Comparison of ENCODE assay signal across 16 cellular contexts in genomic region chr1:63777286-63777685, GRCh38. TPM values are rescaled to one million over a fixed set of nuclear protein-coding genes. Genes with fewer than 3 reads are reported as not detected.
DNase-seq lines count a peak whose midpoint lies in the region; ATAC-seq and TF ChIP-seq lines count a peak whose summit lies in the region.
"Had no signal": no experiment of that assay in that cellular context is flagged by ENCODE, and none has a peak within 500 bp of the region (broad histone marks: within the 10 kb centered on the region; RNA-seq: fewer than 3 reads in every experiment).

No MANE protein-coding gene starts in this region.

- H3K36me3 Mint-ChIP-seq in Calu3 (ENCODE audit: insufficient read depth, unreplicated experiment) (peaks cover 36% of the 10 kb centered on the region), endodermal cell (ENCODE audit: low read depth) (peaks cover 8% of the 10 kb centered on the region), neural progenitor cell (no peaks in the 10 kb centered on the region)
- no peaks in the 10 kb centered on the region for H3K36me3 Mint-ChIP-seq in stimulated activated effector memory CD8-positive, alpha-beta T cell treated with anti-CD3 and anti-CD28 coated beads, Interleukin-12 subunit alpha, Interleukin-12 subunit beta, amount 100 ng/mL, for 72 hours

- no peak overlapping the region for H3K27ac Mint-ChIP-seq in Calu3 (ENCODE audit: unreplicated experiment)
- no peak overlapping the region for H3K27ac Mint-ChIP-seq in endodermal cell
- no peak overlapping the region for H3K27ac Mint-ChIP-seq in neural progenitor cell
- H3K27ac Mint-ChIP-seq in stimulated activated naive CD8-positive, alpha-beta T cell treated with anti-CD3 and anti-CD28 coated beads, Interleukin-15, amount 100 ng/mL, for 72 hours: peak overlapping the region in 1 of 2 donors; percentile 3
- H3K27ac Mint-ChIP-seq in stimulated activated effector memory CD8-positive, alpha-beta T cell treated with anti-CD3 and anti-CD28 coated beads, Interleukin-12 subunit alpha, Interleukin-12 subunit beta, amount 100 ng/mL, for 72 hours: no peak overlapping the region
- H3K27ac Mint-ChIP-seq: nephron progenitor cell had no signal

- TF ChIP-seq CTCF in Calu3 (IDR thresholded peaks at IDR 0.05; ENCODE audit: unreplicated experiment) (no peak), PC-3 (conservative IDR thresholded peaks at IDR 0.05; ENCODE audit: low read depth, low read length) (peak; percentile 54), endodermal cell (conservative IDR thresholded peaks at IDR 0.05) (peak; percentile 49), neural progenitor cell (IDR thresholded peaks at IDR 0.05) (no peak), Peyer's patch (IDR thresholded peaks at IDR 0.05) (no peak)

- DNase-seq in Calu3: no peak
- DNase-seq in PC-3: peak; percentile 29
- DNase-seq in endodermal cell: no peak
- DNase-seq in neural progenitor cell (ENCODE audit: low spot score): no peak
- no peak for DNase-seq in stimulated activated naive CD8-positive, alpha-beta T cell treated with anti-CD3 and anti-CD28 coated beads, Interleukin-15, amount 100 ng/mL, for 72 hours
- DNase-seq in DMS53 (lab: John Stamatoyannopoulos, UW): no peak
- no peak for DNase-seq in Peyer's patch
- DNase-seq in stimulated activated effector memory CD8-positive, alpha-beta T cell treated with anti-CD3 and anti-CD28 coated beads, Interleukin-12 subunit alpha, Interleukin-12 subunit beta, amount 100 ng/mL, for 72 hours (ENCODE audit: low spot score in 2 of 2): no peak
- DNase-seq: activated effector memory CD4-positive, alpha-beta T cell treated with anti-CD3 and anti-CD28 coated beads, Interleukin-2, amount 50 U/mL, for 16 hours; AML-193; amygdala; IMR-90; MV-4-11; NCI-H748 treated with DMSO at 0.1 percent for 48 hours; nephron progenitor cell had no signal

- H3K4me2 ChIP-seq in PC-3 (ENCODE audit: low read length) (peak overlapping the region; percentile 90), neural progenitor cell (peak overlapping the region; percentile 81)

- intact Hi-C loops in Calu3 (cut with micrococcal nuclease; ENCODE audit: unreplicated experiment): loop anchor here (5.0 kb wide), 1 partner anchor 160 kb away; no protein-coding TSS in a partner anchor
- intact Hi-C loops in PC-3 (cut with micrococcal nuclease): loop anchor here (5.0 to 10.0 kb wide), 2 partner anchors 45 to 268 kb away; no protein-coding TSS in a partner anchor

- H3F3A ChIP-seq in PC-3 (ENCODE audit: low read length, unreplicated experiment) (no peaks in the 10 kb centered on the region), neural progenitor cell (ENCODE audit: low read depth) (peaks cover 75% of the 10 kb centered on the region)

- peak overlapping the region; percentile 10; the same call in 1 of the 2 replicates for H3K4me3 ChIP-seq in PC-3 (ENCODE audit: low read length)
- H3K4me3 ChIP-seq in endodermal cell (ENCODE audit: low read length): peak overlapping the region; percentile 77
- no peak overlapping the region for H3K4me3 ChIP-seq in neural progenitor cell
- no peak overlapping the region for H3K4me3 ChIP-seq in Peyer's patch

- TF ChIP-seq POLR2A in Peyer's patch (IDR thresholded peaks at IDR 0.05): no peak

- H3K79me2 ChIP-seq in PC-3 (ENCODE audit: low read length) (peaks cover 77% of the 10 kb centered on the region), neural progenitor cell (ENCODE audit: low read depth) (peaks cover 80% of the 10 kb centered on the region)

- WGBS in endodermal cell (ENCODE audit: insufficient coverage in 1 of 2, insufficient read length in 1 of 2), 2 experiments: 79 to 80% methylated on average over 1 to 2 of the region's 2 CpGs

- peaks cover 30% of the 10 kb centered on the region for H3K4me1 ChIP-seq in PC-3 (ENCODE audit: insufficient read depth, low read length)
- peaks cover 23% of the 10 kb centered on the region for H3K4me1 ChIP-seq in endodermal cell (ENCODE audit: control insufficient read depth, insufficient read depth, low read length)
- peaks cover 77% of the 10 kb centered on the region for H3K4me1 ChIP-seq in neural progenitor cell
- H3K4me1 ChIP-seq in Peyer's patch: peaks cover 0 to 8% (median 5%) of the 10 kb centered on the region in 4 donors

- CTCF ChIA-PET in Calu3 (lab: Charles Lee) (interaction anchor here (1.1 to 1.2 kb wide), 2 partner anchors 86 to 143 kb away, joined by 4 read pairs; no protein-coding TSS in a partner anchor), PC-3 (lab: Charles Lee) (no interaction called here)

- POLR2A ChIA-PET in PC-3 (lab: Charles Lee; ENCODE audit: unreplicated experiment): interaction anchor here (1.0 kb wide), 1 partner anchor 86 kb away, joined by 4 read pairs; no protein-coding TSS in a partner anchor

- H3K4me1 Mint-ChIP-seq in Calu3 (ENCODE audit: low read depth, unreplicated experiment) (peaks cover 80% of the 10 kb centered on the region), endodermal cell (peaks cover 74% of the 10 kb centered on the region), neural progenitor cell (peaks cover 83% of the 10 kb centered on the region)
- H3K4me1 Mint-ChIP-seq in stimulated activated naive CD8-positive, alpha-beta T cell treated with anti-CD3 and anti-CD28 coated beads, Interleukin-15, amount 100 ng/mL, for 72 hours: peaks cover 21% of the 10 kb centered on the region
- H3K4me1 Mint-ChIP-seq in stimulated activated effector memory CD8-positive, alpha-beta T cell treated with anti-CD3 and anti-CD28 coated beads, Interleukin-12 subunit alpha, Interleukin-12 subunit beta, amount 100 ng/mL, for 72 hours: peaks cover 13% of the 10 kb centered on the region

- H3K27me3 Mint-ChIP-seq in Calu3 (ENCODE audit: unreplicated experiment) (no peaks in the 10 kb centered on the region), endodermal cell (ENCODE audit: insufficient read depth) (no peaks in the 10 kb centered on the region), neural progenitor cell (ENCODE audit: insufficient read depth, low read depth) (peaks cover 4% of the 10 kb centered on the region)
- peaks cover 81% of the 10 kb centered on the region for H3K27me3 Mint-ChIP-seq in stimulated activated naive CD8-positive, alpha-beta T cell treated with anti-CD3 and anti-CD28 coated beads, Interleukin-15, amount 100 ng/mL, for 72 hours

- ATAC-seq in PC-3: no peak
- ATAC-seq in stimulated activated naive CD8-positive, alpha-beta T cell treated with anti-CD3 and anti-CD28 coated beads, Interleukin-15, amount 100 ng/mL, for 72 hours: no peak
- ATAC-seq in stimulated activated effector memory CD8-positive, alpha-beta T cell treated with anti-CD3 and anti-CD28 coated beads, Interleukin-12 subunit alpha, Interleukin-12 subunit beta, amount 100 ng/mL, for 72 hours: no peak
- ATAC-seq: activated CD4-positive, CD25-positive, alpha-beta regulatory T cell treated with anti-CD3 and anti-CD28 coated beads, Interleukin-2, amount 50 U/mL, for 24 hours had no signal

- no peaks in the 10 kb centered on the region for H3K27me3 ChIP-seq in PC-3 (ENCODE audit: low read length)
- H3K27me3 ChIP-seq in endodermal cell (ENCODE audit: control insufficient read depth, insufficient read depth, low read length, poor library complexity, severe bottlenecking): no peaks in the 10 kb centered on the region
- no peaks in the 10 kb centered on the region for H3K27me3 ChIP-seq in neural progenitor cell
- H3K27me3 ChIP-seq in Peyer's patch: no peaks in the 10 kb centered on the region

- BruUV-seq in Calu3 (replicated peaks; lab: Mats Ljungman, UMichigan) (no TSS peak), PC-3 (replicated peaks; lab: Mats Ljungman, UMichigan) (no TSS peak)

- no peaks in the 10 kb centered on the region for H3K9me2 ChIP-seq in PC-3 (replicated peaks; ENCODE audit: low read length)

- peak overlapping the region; percentile 99 for H3K4me3 Mint-ChIP-seq in Calu3 (ENCODE audit: low read depth, unreplicated experiment)
- peak overlapping the region; percentile 95 for H3K4me3 Mint-ChIP-seq in endodermal cell
- no peak overlapping the region for H3K4me3 Mint-ChIP-seq in neural progenitor cell
- H3K4me3 Mint-ChIP-seq in stimulated activated naive CD8-positive, alpha-beta T cell treated with anti-CD3 and anti-CD28 coated beads, Interleukin-15, amount 100 ng/mL, for 72 hours: no peak overlapping the region
- H3K4me3 Mint-ChIP-seq in stimulated activated effector memory CD8-positive, alpha-beta T cell treated with anti-CD3 and anti-CD28 coated beads, Interleukin-12 subunit alpha, Interleukin-12 subunit beta, amount 100 ng/mL, for 72 hours: no peak overlapping the region

- H3K9me3 Mint-ChIP-seq in Calu3 (ENCODE audit: low read depth, unreplicated experiment): no peaks in the 10 kb centered on the region
- no peaks in the 10 kb centered on the region for H3K9me3 Mint-ChIP-seq in endodermal cell
- H3K9me3 Mint-ChIP-seq in neural progenitor cell: no peaks in the 10 kb centered on the region
- H3K9me3 Mint-ChIP-seq in stimulated activated naive CD8-positive, alpha-beta T cell treated with anti-CD3 and anti-CD28 coated beads, Interleukin-15, amount 100 ng/mL, for 72 hours: no peaks in the 10 kb centered on the region
- no peaks in the 10 kb centered on the region for H3K9me3 Mint-ChIP-seq in stimulated activated effector memory CD8-positive, alpha-beta T cell treated with anti-CD3 and anti-CD28 coated beads, Interleukin-12 subunit alpha, Interleukin-12 subunit beta, amount 100 ng/mL, for 72 hours
- H3K9me3 Mint-ChIP-seq: nephron progenitor cell had no signal

- no peak overlapping the region for H3K9ac ChIP-seq in PC-3 (ENCODE audit: low read length)
- no peak overlapping the region for H3K9ac ChIP-seq in endodermal cell (ENCODE audit: extremely low read depth, low read length, poor library complexity, severe bottlenecking)
- no peak overlapping the region for H3K9ac ChIP-seq in neural progenitor cell

- H4K20me1 ChIP-seq in PC-3 (ENCODE audit: low read length) (peaks cover 65% of the 10 kb centered on the region), neural progenitor cell (ENCODE audit: low read depth) (peaks cover 60% of the 10 kb centered on the region)

- H3K27ac ChIP-seq in PC-3 (ENCODE audit: low read length) (no peak overlapping the region), endodermal cell (ENCODE audit: low read depth, low read length) (no peak overlapping the region), neural progenitor cell (peak overlapping the region; percentile 90), Peyer's patch (no peak overlapping the region)

- H2AFZ ChIP-seq in PC-3 (ENCODE audit: low read length) (no peak overlapping the region), neural progenitor cell (replicated peaks) (no peak overlapping the region)

- no peaks in the 10 kb centered on the region for H3K36me3 ChIP-seq in PC-3 (ENCODE audit: low read depth, low read length)
- H3K36me3 ChIP-seq in endodermal cell (ENCODE audit: control insufficient read depth, insufficient read depth, low read length): no peaks in the 10 kb centered on the region
- H3K36me3 ChIP-seq in neural progenitor cell: no peaks in the 10 kb centered on the region
- no peaks in the 10 kb centered on the region for H3K36me3 ChIP-seq in Peyer's patch

- no peaks in the 10 kb centered on the region for H3K9me3 ChIP-seq in PC-3 (ENCODE audit: low read length)
- no peaks in the 10 kb centered on the region for H3K9me3 ChIP-seq in endodermal cell (ENCODE audit: control insufficient read depth, low read length)
- H3K9me3 ChIP-seq in neural progenitor cell (ENCODE audit: low read depth): no peaks in the 10 kb centered on the region
- no peaks in the 10 kb centered on the region for H3K9me3 ChIP-seq in Peyer's patch

RNA-seq across cellular contexts. Expression of gene ROR1, which starts 3.5 kb away (rescaled TPM):
- total RNA-seq in Calu3 (2022) (24.5 and 33.8 TPM in 2 replicates), PC-3 (2014; rRNA removed) (16.5 and 22.6 TPM in 2 replicates), endodermal cell (10 to 100 TPM; 77.4 to 77.9 TPM), neural progenitor cell (ENCODE audit: low replicate concordance) (30.3 and 32.0 TPM in 2 replicates), Peyer's patch (1 to 10 TPM; 1.2 to 7.4 (median 4.7) TPM)
- polyA plus RNA-seq in endodermal cell (2013, experiment 1 of 2): 28.6 TPM
- polyA plus RNA-seq in endodermal cell (2013, experiment 2 of 2): 27.2 TPM

Comparison
In these comparisons a context has a peak if more than half of its experiments do, and no peak if none do; other contexts are left out.
1. H3K4me3 Mint-ChIP-seq: peak in Calu3 (single experiment) and endodermal cell (single experiment); none in neural progenitor cell (single experiment), stimulated activated naive CD8-positive, alpha-beta T cell treated with anti-CD3 and anti-CD28 coated beads, Interleukin-15, amount 100 ng/mL, for 72 hours (0 of 2) and stimulated activated effector memory CD8-positive, alpha-beta T cell treated with anti-CD3 and anti-CD28 coated beads, Interleukin-12 subunit alpha, Interleukin-12 subunit beta, amount 100 ng/mL, for 72 hours (single experiment).
2. CTCF ChIP-seq: peak in PC-3 (single experiment) and endodermal cell (single experiment); none in Calu3 (single experiment), neural progenitor cell (single experiment) and Peyer's patch (0 of 6).
3. H3K4me3 ChIP-seq: peak in PC-3 (single experiment) and endodermal cell (single experiment); none in neural progenitor cell (single experiment) and Peyer's patch (0 of 4).